Comparison of ENCODE assay signal across 16 cellular contexts in the genomic region with DNA sequence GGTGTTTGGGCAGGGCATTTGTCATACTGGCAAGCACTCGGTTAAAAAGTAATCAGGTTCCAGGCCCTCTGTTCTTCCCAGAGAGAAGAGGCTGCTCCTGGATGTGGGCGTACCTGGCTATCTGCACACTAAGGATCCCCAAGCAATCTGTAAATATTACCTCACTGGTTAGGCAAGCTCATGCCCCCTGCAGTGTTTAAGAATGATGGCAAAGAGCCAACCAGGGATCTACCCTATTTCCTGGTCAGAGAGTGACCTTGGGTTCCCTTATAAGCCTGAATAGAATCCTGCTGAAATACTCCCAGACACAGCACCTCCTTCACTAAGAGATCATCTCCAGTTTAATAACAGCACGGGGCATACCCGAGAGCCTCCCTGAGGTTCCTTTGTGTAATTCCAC.
A peak's percentile ranks its signal among the peaks of the same experiment; 100 is the strongest.
DNase-seq lines count a peak whose midpoint lies in the region; ATAC-seq and TF ChIP-seq lines count a peak whose summit lies in the region.
"Had no signal": no experiment of that assay in that cellular context is flagged by ENCODE, and none has a peak within 500 bp of the region (broad histone marks: within the 10 kb centered on the region; RNA-seq: fewer than 3 reads in every experiment).

No MANE protein-coding gene starts in this region.

- H3K27me3 Mint-ChIP-seq in activated CD8-positive, alpha-beta T cell treated with anti-CD3 and anti-CD28 coated beads, Interleukin-2, amount 10 ng/mL, durations not matched to agents 7 days and 5 days (ENCODE audit: low read depth) = no peaks in the 10 kb centered on the region
- H3K27me3 Mint-ChIP-seq: effector memory CD8-positive, alpha-beta T cell had no signal

- H3K4me1 ChIP-seq in body of pancreas = peaks cover 19% of the 10 kb centered on the region
- no peaks in the 10 kb centered on the region for H3K4me1 ChIP-seq in mucosa of descending colon (ENCODE audit: low read depth)
- H3K4me1 ChIP-seq: foreskin keratinocyte, testis had no signal

- H3K36me3 ChIP-seq in body of pancreas (replicated peaks in 1 of 2; ENCODE audit: insufficient read depth in 1 of 2, low read depth in 2 of 2) = no peaks in the 10 kb centered on the region
- no peaks in the 10 kb centered on the region for H3K36me3 ChIP-seq in mucosa of descending colon (ENCODE audit: low read depth)

- peaks cover 26% of the 10 kb centered on the region for H3K4me1 Mint-ChIP-seq in activated CD8-positive, alpha-beta T cell treated with anti-CD3 and anti-CD28 coated beads, Interleukin-2, amount 10 ng/mL, durations not matched to agents 7 days and 5 days (ENCODE audit: low read depth)

- TF ChIP-seq POLR2A in body of pancreas (IDR thresholded peaks at IDR 0.05) = no peak

- no peak overlapping the region for H3K27ac Mint-ChIP-seq in activated CD8-positive, alpha-beta T cell treated with anti-CD3 and anti-CD28 coated beads, Interleukin-2, amount 10 ng/mL, durations not matched to agents 7 days and 5 days
- H3K27ac Mint-ChIP-seq: effector memory CD8-positive, alpha-beta T cell; H9 had no signal

- H3K27ac ChIP-seq in body of pancreas = peak overlapping the region; percentile 34 to 78 (median 71)
- H3K27ac ChIP-seq: foreskin keratinocyte, testis had no signal

- intact Hi-C loops in body of pancreas (cut with DNase I) = no loop called here
- intact Hi-C loops in mucosa of descending colon (cut with DNase I, micrococcal nuclease) = no loop called here

- peaks cover 19% of the 10 kb centered on the region for H3K9me3 Mint-ChIP-seq in activated CD8-positive, alpha-beta T cell treated with anti-CD3 and anti-CD28 coated beads, Interleukin-2, amount 10 ng/mL, durations not matched to agents 7 days and 5 days (ENCODE audit: insufficient read depth)

- POLR2A ChIA-PET in activated CD8-positive, alpha-beta T cell treated with anti-CD3 and anti-CD28 coated beads, Interleukin-2, amount 10 ng/mL, durations not matched to agents 7 days and 5 days (lab: Charles Lee) = no interaction called here

- no peak overlapping the region for H3K4me3 ChIP-seq in LNCaP clone FGC (ENCODE audit: low read depth, low read length)
- no peak overlapping the region for H3K4me3 ChIP-seq in body of pancreas
- no peak overlapping the region for H3K4me3 ChIP-seq in mucosa of descending colon
- H3K4me3 ChIP-seq: testis had no signal

- no peak overlapping the region for H3K4me3 Mint-ChIP-seq in activated CD8-positive, alpha-beta T cell treated with anti-CD3 and anti-CD28 coated beads, Interleukin-2, amount 10 ng/mL, durations not matched to agents 7 days and 5 days
- H3K4me3 Mint-ChIP-seq: effector memory CD8-positive, alpha-beta T cell; H9 had no signal

- CTCF ChIA-PET in activated CD8-positive, alpha-beta T cell treated with anti-CD3 and anti-CD28 coated beads, Interleukin-2, amount 10 ng/mL, durations not matched to agents 7 days and 5 days (lab: Charles Lee) = no interaction called here

- H3K27me3 ChIP-seq in body of pancreas = no peaks in the 10 kb centered on the region
- H3K27me3 ChIP-seq: foreskin keratinocyte, testis had no signal

- DNase-seq in COR-L47 (lab: John Stamatoyannopoulos, UW) = peak; percentile 53
- peak; percentile 79 for DNase-seq in LNCaP clone FGC (ENCODE audit: low read depth)
- peak; percentile 52 to 82 (median 63) for DNase-seq in body of pancreas
- peak; percentile 51 to 76 (median 55) for DNase-seq in mucosa of descending colon
- no peak for DNase-seq in NCI-H226
- no peak for DNase-seq in midbrain (lab: John Stamatoyannopoulos, UW)
- DNase-seq in stimulated activated CD4-positive, alpha-beta T cell treated with anti-CD3 and anti-CD28 coated beads, Interleukin-2, amount 100 ng/mL, for 48 hours = no peak
- DNase-seq in activated CD8-positive, alpha-beta T cell treated with anti-CD3 and anti-CD28 coated beads, Interleukin-2, amount 10 ng/mL, durations not matched to agents 7 days and 5 days = no peak
- DNase-seq: activated naive CD4-positive, alpha-beta T cell treated with anti-CD3 and anti-CD28 coated beads, Interleukin-2, amount 50 U/mL, for 16 hours; AML-193; DND-41; effector memory CD8-positive, alpha-beta T cell; foreskin keratinocyte; H9; stimulated activated CD4-positive, alpha-beta T cell treated with anti-CD3 and anti-CD28 coated beads, Interleukin-15, amount 100 ng/mL, for 24 hours; testis had no signal

- no peaks in the 10 kb centered on the region for H3K9me3 ChIP-seq in body of pancreas
- H3K9me3 ChIP-seq in mucosa of descending colon = no peaks in the 10 kb centered on the region
- H3K9me3 ChIP-seq: testis had no signal

- ATAC-seq in body of pancreas (peak; percentile 89), mucosa of descending colon (peak; percentile 88)
- no peak for ATAC-seq in activated CD8-positive, alpha-beta T cell treated with anti-CD3 and anti-CD28 coated beads, Interleukin-2, amount 10 ng/mL, durations not matched to agents 7 days and 5 days
- ATAC-seq: effector memory CD8-positive, alpha-beta T cell; foreskin keratinocyte had no signal

- WGBS in body of pancreas, 2 donors = 24 to 29% methylated on average over 4 of the region's 4 CpGs

- TF ChIP-seq CTCF in LNCaP clone FGC (IDR thresholded peaks at IDR 0.05; ENCODE audit: control insufficient read depth, extremely low read depth, insufficient read depth) (no peak), body of pancreas (IDR thresholded peaks at IDR 0.05) (no peak), mucosa of descending colon (IDR thresholded peaks at IDR 0.05) (no peak)

- peaks cover 17% of the 10 kb centered on the region for H3K36me3 Mint-ChIP-seq in activated CD8-positive, alpha-beta T cell treated with anti-CD3 and anti-CD28 coated beads, Interleukin-2, amount 10 ng/mL, durations not matched to agents 7 days and 5 days (ENCODE audit: low read depth)

Comparison
In these comparisons a context has a peak if more than half of its experiments do, and no peak if none do; other contexts are left out.
1. DNase-seq: peak in COR-L47 (single experiment), LNCaP clone FGC (single experiment), body of pancreas (4 of 4) and mucosa of descending colon (3 of 3); none in NCI-H226 (single experiment), midbrain (single experiment), stimulated activated CD4-positive, alpha-beta T cell treated with anti-CD3 and anti-CD28 coated beads, Interleukin-2, amount 100 ng/mL, for 48 hours (0 of 2) and activated CD8-positive, alpha-beta T cell treated with anti-CD3 and anti-CD28 coated beads, Interleukin-2, amount 10 ng/mL, durations not matched to agents 7 days and 5 days (single experiment).